In the genomic region with DNA sequence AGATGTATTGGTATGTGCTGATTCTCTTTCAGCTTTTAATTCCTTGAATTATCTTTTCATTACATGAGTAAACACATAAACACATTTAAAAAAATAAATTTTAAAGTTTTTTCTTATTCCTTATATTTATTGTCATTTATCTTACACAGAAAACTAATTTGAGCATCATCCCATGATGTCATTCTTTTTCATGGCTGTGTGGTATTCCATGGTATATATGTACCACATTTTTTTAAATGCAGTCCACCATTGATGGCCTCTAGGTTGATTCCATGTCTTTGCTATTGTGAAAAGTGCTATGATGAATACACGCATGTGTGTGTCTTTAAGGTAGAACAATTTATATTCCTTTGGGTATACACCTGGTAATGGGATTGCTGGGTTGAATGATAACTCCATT, we compare ENCODE assay signal across 39 cellular contexts. TPM values are rescaled to one million over a fixed set of nuclear protein-coding genes. Genes with fewer than 3 reads are reported as not detected.
"Had no signal": no experiment of that assay in that cellular context is flagged by ENCODE, and none has a peak within 500 bp of the region (broad histone marks: within the 10 kb centered on the region; RNA-seq: fewer than 3 reads in every experiment).

No MANE protein-coding gene starts in this region.

- H3K9me3 ChIP-seq: adrenal gland, body of pancreas had no signal

- DNase-seq: activated effector memory CD4-positive, alpha-beta T cell treated with anti-CD3 and anti-CD28 coated beads, Interleukin-2, amount 50 U/mL, for 16 hours; activated effector memory CD4-positive, alpha-beta T cell treated with Interleukin-2 at 50 U/mL for 16 hours; activated gamma-delta T cell; activated gamma-delta T cell treated with Interleukin-2 at 50 U/mL for 16 hours; activated naive CD4-positive, alpha-beta T cell; activated naive CD4-positive, alpha-beta T cell treated with anti-CD3 and anti-CD28 coated beads for 36 hours; activated naive CD4-positive, alpha-beta T cell treated with anti-CD3 and anti-CD28 coated beads, Interleukin-2, amount 10 ng/mL, durations not matched to agents 7 days and 5 days; activated naive CD4-positive, alpha-beta T cell treated with anti-CD3 and anti-CD28 coated beads, Interleukin-2, amount 50 U/mL, for 16 hours; activated naive CD4-positive, alpha-beta T cell treated with Interleukin-2 at 50 U/mL for 16 hours; activated naive CD8-positive, alpha-beta T cell treated with anti-CD3 and anti-CD28 coated beads for 36 hours; activated naive CD8-positive, alpha-beta T cell treated with anti-CD3 and anti-CD28 coated beads, Interleukin-2, amount 10 ng/mL, durations not matched to agents 7 days and 5 days; activated naive CD8-positive, alpha-beta T cell treated with anti-CD3 and anti-CD28 coated beads, Interleukin-2, amount 50 U/mL, for 24 hours; activated T-cell treated with anti-CD3 and anti-CD28 coated beads, Interleukin-2, amount 50 U/mL, for 24 hours; activated T-cell treated with anti-CD3 and anti-CD28 coated beads, Interleukin-2, amount 50 U/mL, for 4 hours; activated T-cell treated with anti-CD3 and anti-CD28 coated beads, Interleukin-2, amount 50 U/mL, for 48 hours; activated T-cell treated with anti-CD3 and anti-CD28 coated beads, Interleukin-2, amount 50 U/mL, for 72 hours; adrenal gland; amniotic stem cell; amygdala; anterior cingulate cortex; aorta; body of pancreas; brain microvascular endothelial cell; caudate nucleus; central memory CD4-positive, alpha-beta T cell; cerebellar nuclear complex had no signal

- H3K4me3 ChIP-seq: adrenal gland, ascending aorta, body of pancreas, breast epithelium, cardiac muscle cell had no signal

- H3K4me1 ChIP-seq: adrenal gland, ascending aorta, body of pancreas, breast epithelium had no signal

- ATAC-seq: activated naive CD4-positive, alpha-beta T cell treated with anti-CD3 and anti-CD28 coated beads, Interleukin-2, amount 50 U/mL, for 72 hours; activated naive CD8-positive, alpha-beta T cell treated with anti-CD3 and anti-CD28 coated beads, Interleukin-2, amount 50 U/mL, for 24 hours; activated T-cell treated with anti-CD3 and anti-CD28 coated beads, Interleukin-2, amount 50 U/mL, for 4 hours; activated T-cell treated with anti-CD3 and anti-CD28 coated beads, Interleukin-2, amount 50 U/mL, for 72 hours; activated T-helper 17 cell treated with anti-CD3 and anti-CD28 coated beads, Interleukin-2, amount 50 U/mL, for 72 hours; body of pancreas had no signal

- H3K27me3 ChIP-seq: adrenal gland, ascending aorta, body of pancreas, brain microvascular endothelial cell, breast epithelium, cardiac muscle cell had no signal

- H3K27ac ChIP-seq: adrenal gland, ascending aorta, body of pancreas, brain microvascular endothelial cell, breast epithelium, cardiac muscle cell had no signal

- FAIRE-seq: astrocyte, bronchial epithelial cell had no signal

- H3K36me3 ChIP-seq: adrenal gland, ascending aorta, brain microvascular endothelial cell, breast epithelium, cardiac muscle cell had no signal

RNA-seq across cellular contexts. Expression of gene OTOR, which starts 33.3 kb away (rescaled TPM):
- total RNA-seq: activated naive CD4-positive, alpha-beta T cell treated with anti-CD3 and anti-CD28 coated beads for 36 hours; activated naive CD4-positive, alpha-beta T cell treated with anti-CD3 and anti-CD28 coated beads, Interleukin-2, amount 50 U/mL, for 72 hours; activated naive CD8-positive, alpha-beta T cell treated with anti-CD3 and anti-CD28 coated beads for 36 hours; activated naive CD8-positive, alpha-beta T cell treated with anti-CD3 and anti-CD28 coated beads, Interleukin-2, amount 10 ng/mL, durations not matched to agents 7 days and 5 days; activated T-cell treated with anti-CD3 and anti-CD28 coated beads, Interleukin-2, amount 50 U/mL, for 4 hours; activated T-cell treated with anti-CD3 and anti-CD28 coated beads, Interleukin-2, amount 50 U/mL, for 72 hours; activated T-helper 1 cell treated with anti-CD3 and anti-CD28 coated beads, Interleukin-12 subunit alpha, Interleukin-12 subunit beta, Interleukin-2, Interleukin-4 antibody, amounts not matched to agents 30 ng/mL and 10 ng/mL and 1 ng/mL, durations not matched to agents 14 hours and 24 hours and 36 hours; activated T-helper 17 cell treated with anti-CD3 and anti-CD28 coated beads, Interleukin-2, amount 50 U/mL, for 72 hours; activated T-helper 2 cell treated with anti-CD3 and anti-CD28 coated beads, Interferon-gamma antibody, Interleukin-2, Interleukin-4, amounts not matched to agents 10 μg/mL and 5 μg/mL and 100 μg/mL, durations not matched to agents 14 hours and 24 hours and 36 hours; adrenal gland; aorta; ascending aorta; astrocyte; body of pancreas; breast epithelium; bronchial epithelial cell; cardiac muscle cell; cardiac septum; cerebellum; chondrocyte had no signal
- polyA plus RNA-seq: adipose tissue, adrenal gland, aorta, cardiac muscle cell had no signal
